ENCODE assay signal across 8 cellular contexts in the genomic region with DNA sequence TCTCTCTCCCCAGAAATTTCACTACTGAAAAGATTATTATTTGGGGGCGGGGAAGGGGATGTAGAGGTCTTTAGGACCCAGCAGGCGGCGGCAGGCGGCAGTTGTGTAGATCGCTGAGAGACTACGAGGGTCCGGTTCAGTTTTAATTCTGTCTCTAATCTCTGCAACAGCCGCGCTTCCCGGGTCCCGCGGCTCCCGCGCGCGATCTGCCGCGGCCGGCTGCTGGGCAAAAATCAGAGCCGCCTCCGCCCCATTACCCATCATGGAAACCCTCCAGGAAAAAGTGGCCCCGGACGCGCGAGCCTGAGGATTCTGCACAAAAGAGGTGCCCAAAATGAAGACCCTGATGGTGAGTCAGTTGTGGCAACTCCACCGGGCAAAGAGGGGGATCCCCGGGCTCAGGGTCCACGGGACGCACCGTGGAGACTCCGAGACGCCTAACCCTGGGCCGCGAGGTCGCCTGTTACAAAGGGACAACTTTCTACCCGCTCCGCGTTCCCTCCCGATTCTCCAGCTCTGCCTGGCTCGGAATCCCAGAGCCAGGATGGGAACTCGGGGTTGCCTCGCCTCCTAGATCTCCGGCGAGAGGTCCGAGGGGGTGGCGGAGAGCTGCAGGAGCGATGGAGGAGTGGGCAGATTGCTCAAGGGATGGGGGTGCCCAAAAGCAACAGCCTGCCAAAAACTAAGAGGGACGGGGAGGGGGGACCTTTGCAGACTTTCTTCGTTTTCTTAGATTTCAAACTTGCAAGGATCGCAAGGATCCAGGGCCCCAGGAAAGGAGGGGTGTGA. TPM values are rescaled to one million over a fixed set of nuclear protein-coding genes. Genes with fewer than 3 reads are reported as not detected.
DNase-seq lines count a peak whose midpoint lies in the region; ATAC-seq lines count a peak whose summit lies in the region.

A gene (plus strand): TSS at position 139 of the 789 bp plus-strand sequence.

- H3K27ac ChIP-seq in muscle layer of duodenum (ENCODE audit: low read length), result peak within 1 kb of the TSS; percentile 46

- ATAC-seq in GM19397 (IDR thresholded peaks at IDR 0.05; ENCODE audit: unreplicated experiment), result no peak
- no peak for ATAC-seq in HG03565 (IDR thresholded peaks at IDR 0.05; ENCODE audit: unreplicated experiment)

- H3K4me1 ChIP-seq in endocrine pancreas (ENCODE audit: control insufficient read depth, insufficient read depth, low read length), result peaks cover 7% of the 10 kb centered on the region
- peaks cover 0 to 7% of the 10 kb centered on the region in 2 donors for H3K4me1 ChIP-seq in muscle layer of duodenum (ENCODE audit: control insufficient read depth in 1 of 2, insufficient read depth in 2 of 2, low read length in 2 of 2)

- H3K36me3 ChIP-seq in endocrine pancreas (ENCODE audit: control insufficient read depth, insufficient read depth, low read length), result no peaks in the 10 kb centered on the region
- no peaks in the 10 kb centered on the region for H3K36me3 ChIP-seq in muscle layer of duodenum (ENCODE audit: control insufficient read depth in 1 of 2, insufficient read depth in 2 of 2, low read length in 2 of 2)

- peak within 1 kb of the TSS; percentile 88 for H3K9ac ChIP-seq in endocrine pancreas (ENCODE audit: control insufficient read depth, insufficient read depth, low read length)

- peak; percentile 14 for DNase-seq in stimulated activated CD4-positive, alpha-beta T cell treated with anti-CD3 and anti-CD28 coated beads, Interleukin-15, amount 100 ng/mL, for 24 hours
- DNase-seq in stimulated activated CD4-positive, alpha-beta T cell treated with anti-CD3 and anti-CD28 coated beads, Interleukin-4, amount 100 ng/mL, for 24 hours, result no peak
- DNase-seq in SK-N-DZ (ENCODE audit: low spot score) (peak; percentile 81), HUDEP-2 (lab: John Stamatoyannopoulos, UW; ENCODE audit: unreplicated experiment in 76 of 76) (no peak)

- H3K4me3 ChIP-seq in endocrine pancreas (ENCODE audit: control insufficient read depth, insufficient read depth, low read length), result peak within 1 kb of the TSS; percentile 77
- H3K4me3 ChIP-seq in muscle layer of duodenum (ENCODE audit: low read depth in 1 of 2, low read length in 2 of 2), result peak within 1 kb of the TSS; percentile 58 to 82

- H3K27me3 ChIP-seq in endocrine pancreas (ENCODE audit: control insufficient read depth, insufficient read depth, low read length) (no peaks in the 10 kb centered on the region), muscle layer of duodenum (ENCODE audit: low read depth, low read length) (peaks cover 5% of the 10 kb centered on the region)

- H3K9me3 ChIP-seq in endocrine pancreas (ENCODE audit: control insufficient read depth, low read length) (no peaks in the 10 kb centered on the region), muscle layer of duodenum (ENCODE audit: control insufficient read depth in 1 of 2, low read length in 2 of 2) (no peaks in the 10 kb centered on the region)

RNA-seq across cellular contexts. Expression of the gene that starts here (rescaled TPM):
- 30.3 and 31.0 TPM in 2 replicates for polyA plus RNA-seq in SK-N-DZ (2014; cell fraction: cytosol; rRNA removed)
- polyA plus RNA-seq in SK-N-DZ (2014; cell fraction: nucleus; rRNA removed), result 15.5 and 19.3 TPM in 2 replicates

Comparison
In these comparisons a context has a peak if more than half of its experiments do, and no peak if none do; other contexts are left out.
1. DNase-seq: peak in stimulated activated CD4-positive, alpha-beta T cell treated with anti-CD3 and anti-CD28 coated beads, Interleukin-15, amount 100 ng/mL, for 24 hours (single experiment) and SK-N-DZ (single experiment); none in stimulated activated CD4-positive, alpha-beta T cell treated with anti-CD3 and anti-CD28 coated beads, Interleukin-4, amount 100 ng/mL, for 24 hours (single experiment) and HUDEP-2 (0 of 76).